In the genomic region with DNA sequence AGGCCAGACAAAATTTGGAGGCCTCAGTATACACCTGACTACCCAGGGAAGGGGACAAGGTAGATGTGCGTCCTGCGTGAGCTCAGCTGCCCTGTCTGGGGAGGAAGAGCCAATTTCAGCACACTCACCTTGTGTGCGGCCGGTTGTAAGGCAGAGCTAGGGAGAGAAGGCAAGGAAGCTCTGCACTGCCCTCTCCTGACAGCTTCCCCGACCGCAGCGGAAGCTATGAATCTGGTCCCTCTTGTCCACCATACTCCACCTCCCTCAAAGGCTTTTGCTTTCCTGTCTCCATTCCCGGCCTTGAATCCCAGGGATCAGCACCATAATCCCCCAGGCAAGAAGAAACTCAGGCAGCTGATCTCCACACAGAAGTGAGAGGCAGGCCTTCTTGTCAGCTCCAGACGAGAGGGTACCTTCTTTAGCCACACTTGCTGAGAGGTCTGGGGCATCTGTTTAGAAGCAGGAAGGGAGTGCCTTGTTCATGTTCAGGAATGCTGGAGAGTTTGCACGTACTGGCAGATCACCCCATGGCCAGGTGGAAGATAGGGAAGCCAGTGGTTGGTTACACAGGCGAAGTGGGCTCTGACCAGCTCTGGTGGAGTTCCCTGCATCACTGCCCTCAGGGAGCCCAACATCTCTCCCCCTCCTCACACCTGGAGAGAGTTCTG, we compare ENCODE assay signal across 8 cellular contexts.
DNase-seq lines count a peak whose midpoint lies in the region; ATAC-seq and TF ChIP-seq lines count a peak whose summit lies in the region.

No MANE protein-coding gene starts in this region.

- no peaks in the 10 kb centered on the region for H3K27me3 ChIP-seq in WERI-Rb-1 (ENCODE audit: insufficient read depth, low read depth, severe bottlenecking)

- ATAC-seq in GM18511 (IDR thresholded peaks at IDR 0.05; ENCODE audit: unreplicated experiment) (peak; percentile 89), omental fat pad (ENCODE audit: low FRiP score) (peak; percentile 70), GM21423 (IDR thresholded peaks at IDR 0.05; ENCODE audit: unreplicated experiment) (no peak), GM19023 (IDR thresholded peaks at IDR 0.05; ENCODE audit: unreplicated experiment) (no peak)

- H3K27ac ChIP-seq in WERI-Rb-1 = no peak overlapping the region; the same call in 1 of the 2 replicates

- TF ChIP-seq CTCF in WERI-Rb-1 (IDR thresholded peaks at IDR 0.05; ENCODE audit: low read depth, low read length) (peak; percentile 94), omental fat pad (IDR thresholded peaks at IDR 0.05) (no peak)

- DNase-seq in Ammon's horn (ENCODE audit: low spot score) = peak; percentile 88
- peak; percentile 31 for DNase-seq in HuH-7.5 (ENCODE audit: low spot score)
- peak; percentile 89 for DNase-seq in WERI-Rb-1
- DNase-seq in germinal center (ENCODE audit: low spot score) = peak; percentile 24
- DNase-seq in omental fat pad (ENCODE audit: low spot score) = no peak

- H3K9me3 ChIP-seq in WERI-Rb-1 (ENCODE audit: severe bottlenecking) = no peaks in the 10 kb centered on the region

- H3K4me3 ChIP-seq in WERI-Rb-1 (ENCODE audit: low read depth, low read length) = no peak overlapping the region

- no peaks in the 10 kb centered on the region for H3K36me3 ChIP-seq in WERI-Rb-1

Comparison
In these comparisons a context has a peak if more than half of its experiments do, and no peak if none do; other contexts are left out.
1. ATAC-seq: peak in GM18511 (single experiment) and omental fat pad (single experiment); none in GM21423 (single experiment) and GM19023 (single experiment).